10 cellular contexts compared by ENCODE assay signal in the genomic region with DNA sequence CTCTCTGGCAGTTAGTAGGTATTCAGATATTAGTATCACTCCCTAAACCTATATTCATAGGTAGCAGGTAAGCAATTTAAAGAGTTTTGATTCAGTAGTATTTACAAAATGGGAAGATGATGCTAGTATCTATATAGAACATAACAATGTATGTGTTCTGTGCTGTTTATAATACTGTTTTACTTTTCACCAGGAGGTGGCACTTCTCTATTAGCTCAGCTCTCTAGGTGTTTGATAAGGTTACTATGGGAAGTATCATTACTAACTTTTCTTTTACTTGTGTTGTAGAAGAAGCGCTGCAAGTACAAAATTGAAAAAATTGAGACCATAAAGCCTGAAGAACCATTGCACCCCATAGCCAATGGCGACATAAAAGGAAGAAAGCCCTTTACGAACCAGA. TPM values are rescaled to one million over a fixed set of nuclear protein-coding genes. Genes with fewer than 3 reads are reported as not detected.
DNase-seq lines count a peak whose midpoint lies in the region; ATAC-seq and TF ChIP-seq lines count a peak whose summit lies in the region.
"Had no signal": no experiment of that assay in that cellular context is flagged by ENCODE, and none has a peak within 500 bp of the region (broad histone marks: within the 10 kb centered on the region; RNA-seq: fewer than 3 reads in every experiment).

No MANE protein-coding gene starts in this region.

- no peak overlapping the region for H3K4me3 ChIP-seq in cardiac muscle cell
- no peak overlapping the region for H3K4me3 ChIP-seq in fibroblast of mammary gland (ENCODE audit: control insufficient read depth, low read depth, low read length)
- H3K4me3 ChIP-seq: testis had no signal

- H3K27me3 ChIP-seq in cardiac muscle cell: no peaks in the 10 kb centered on the region
- H3K27me3 ChIP-seq: testis had no signal

- H3K4me1 ChIP-seq in cardiac muscle cell (ENCODE audit: low read depth): peaks cover 10% of the 10 kb centered on the region
- H3K4me1 ChIP-seq: testis had no signal

- TF ChIP-seq CTCF in cardiac muscle cell (IDR thresholded peaks at IDR 0.05; ENCODE audit: low read depth, low read length) (peak; percentile 41), fibroblast of mammary gland (conservative IDR thresholded peaks at IDR 0.05; ENCODE audit: control insufficient read depth, insufficient read depth, low read depth, low read length) (peak; percentile 44)

- peak overlapping the region; percentile 32 for H3K27ac ChIP-seq in cardiac muscle cell
- H3K27ac ChIP-seq: testis had no signal

- peak; percentile 9 to 45 for DNase-seq in cardiac muscle cell (ENCODE audit: low read depth in 1 of 2, low spot score in 1 of 2)
- DNase-seq in cardiac septum (ENCODE audit: low spot score): no peak
- DNase-seq in RPMI7951 (ENCODE audit: low read depth): peak; percentile 19
- peak; percentile 44 for DNase-seq in fibroblast of mammary gland (ENCODE audit: low read depth)
- no peak for DNase-seq in T-helper 9 cell
- DNase-seq in sciatic nerve (ENCODE audit: low spot score): no peak
- DNase-seq in NCI-H2171 treated with DMSO at 0.1 percent for 48 hours (lab: John Stamatoyannopoulos, UW): no peak
- DNase-seq in NCI-H1417 treated with DMSO at 0.1 percent for 48 hours (lab: John Stamatoyannopoulos, UW): no peak
- DNase-seq: nucleus accumbens, testis had no signal

- no peaks in the 10 kb centered on the region for H3K9me3 ChIP-seq in cardiac muscle cell (ENCODE audit: low read depth)
- H3K9me3 ChIP-seq: testis had no signal

- H3K36me3 ChIP-seq in cardiac muscle cell: peaks cover 27% of the 10 kb centered on the region

- intact Hi-C loops in cardiac septum (cut with DNase I): loop anchor here (5.0 kb wide), 1 partner anchor 108 kb away; no protein-coding TSS in a partner anchor
- intact Hi-C loops in sciatic nerve (cut with DNase I): no loop called here

- ATAC-seq in sciatic nerve: no peak

RNA-seq across cellular contexts. Expression of a gene that starts 49.4 kb away (rescaled TPM):
- total RNA-seq in cardiac muscle cell: not detected in 2 replicates
- polyA plus RNA-seq in cardiac muscle cell: not detected in 2 replicates
- total RNA-seq in cardiac septum: 0.27 TPM
- total RNA-seq in RPMI7951 (2014; rRNA removed; shearing (Covaris generic)): not detected in 2 replicates
- 0.40 TPM for total RNA-seq in sciatic nerve
- total RNA-seq: testis had no signal

Comparison
In these comparisons a context has a peak if more than half of its experiments do, and no peak if none do; other contexts are left out.
1. DNase-seq: peak in cardiac muscle cell (2 of 2), RPMI7951 (single experiment) and fibroblast of mammary gland (single experiment); none in cardiac septum (single experiment), T-helper 9 cell (single experiment), sciatic nerve (single experiment), NCI-H2171 treated with DMSO at 0.1 percent for 48 hours (single experiment) and NCI-H1417 treated with DMSO at 0.1 percent for 48 hours (single experiment).